Comparison of ENCODE assay signal across 8 cellular contexts in genomic region chr22:17084554-17085276, GRCh38. TPM values are rescaled to one million over a fixed set of nuclear protein-coding genes. Genes with fewer than 3 reads are reported as not detected.
DNase-seq lines count a peak whose midpoint lies in the region; ATAC-seq and TF ChIP-seq lines count a peak whose summit lies in the region.

A gene with protein sequence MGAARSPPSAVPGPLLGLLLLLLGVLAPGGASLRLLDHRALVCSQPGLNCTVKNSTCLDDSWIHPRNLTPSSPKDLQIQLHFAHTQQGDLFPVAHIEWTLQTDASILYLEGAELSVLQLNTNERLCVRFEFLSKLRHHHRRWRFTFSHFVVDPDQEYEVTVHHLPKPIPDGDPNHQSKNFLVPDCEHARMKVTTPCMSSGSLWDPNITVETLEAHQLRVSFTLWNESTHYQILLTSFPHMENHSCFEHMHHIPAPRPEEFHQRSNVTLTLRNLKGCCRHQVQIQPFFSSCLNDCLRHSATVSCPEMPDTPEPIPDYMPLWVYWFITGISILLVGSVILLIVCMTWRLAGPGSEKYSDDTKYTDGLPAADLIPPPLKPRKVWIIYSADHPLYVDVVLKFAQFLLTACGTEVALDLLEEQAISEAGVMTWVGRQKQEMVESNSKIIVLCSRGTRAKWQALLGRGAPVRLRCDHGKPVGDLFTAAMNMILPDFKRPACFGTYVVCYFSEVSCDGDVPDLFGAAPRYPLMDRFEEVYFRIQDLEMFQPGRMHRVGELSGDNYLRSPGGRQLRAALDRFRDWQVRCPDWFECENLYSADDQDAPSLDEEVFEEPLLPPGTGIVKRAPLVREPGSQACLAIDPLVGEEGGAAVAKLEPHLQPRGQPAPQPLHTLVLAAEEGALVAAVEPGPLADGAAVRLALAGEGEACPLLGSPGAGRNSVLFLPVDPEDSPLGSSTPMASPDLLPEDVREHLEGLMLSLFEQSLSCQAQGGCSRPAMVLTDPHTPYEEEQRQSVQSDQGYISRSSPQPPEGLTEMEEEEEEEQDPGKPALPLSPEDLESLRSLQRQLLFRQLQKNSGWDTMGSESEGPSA (plus strand): TSS chr22:17085000. CDS start chr22:17085092, 92 bp downstream.

- H3K27me3 Mint-ChIP-seq in naive thymus-derived CD4-positive, alpha-beta T cell = peaks cover 0 to 8% (median 0%) of the 10 kb centered on the region in 5 donors
- H3K27me3 Mint-ChIP-seq in stimulated activated memory B cell treated with anti-CD40 and anti-IgM and Interleukin-4, amounts not matched to agents 10 μg/mL and 1 μg/mL and 100 μg/mL, for 72 hours = no peaks in the 10 kb centered on the region

- no peaks in the 10 kb centered on the region for H3K27me3 ChIP-seq in Panc1 (ENCODE audit: control insufficient read depth, insufficient read depth, low read length)
- no peaks in the 10 kb centered on the region for H3K27me3 ChIP-seq in naive thymus-derived CD4-positive, alpha-beta T cell (ENCODE audit: control insufficient read depth in 2 of 2, insufficient read depth in 2 of 2, low read length in 2 of 2)

- POLR2A ChIA-PET in Panc1 (lab: Charles Lee) = no interaction called here
- POLR2A ChIA-PET in naive thymus-derived CD4-positive, alpha-beta T cell (lab: Charles Lee) = interaction anchor here (0.7 to 5.5 kb wide), 3 partner anchors 13 to 28 kb away, joined by 3 to 114 read pairs (median 63); no protein-coding TSS in a partner anchor

- no peaks in the 10 kb centered on the region for H3K9me3 ChIP-seq in Panc1 (ENCODE audit: control insufficient read depth, insufficient read depth, low read depth, low read length)
- no peaks in the 10 kb centered on the region for H3K9me3 ChIP-seq in naive thymus-derived CD4-positive, alpha-beta T cell (ENCODE audit: control insufficient read depth in 2 of 3, low read length in 3 of 3)

- TF ChIP-seq CTCF in Panc1 (IDR thresholded peaks at IDR 0.05) (no peak), fibroblast of mammary gland (conservative IDR thresholded peaks at IDR 0.05; ENCODE audit: control insufficient read depth, insufficient read depth, low read depth, low read length) (no peak)

- CTCF ChIA-PET in Panc1 (lab: Charles Lee) = no interaction called here
- CTCF ChIA-PET in naive thymus-derived CD4-positive, alpha-beta T cell (lab: Charles Lee) = interaction anchor here (1.3 kb wide), 1 partner anchor 86 kb away, joined by 3 read pairs; no protein-coding TSS in a partner anchor

- H3K4me3 ChIP-seq in Panc1 (ENCODE audit: low read depth in 2 of 2, low read length in 2 of 2) = peak within 1 kb of the TSS; percentile 60 to 74
- H3K4me3 ChIP-seq in fibroblast of mammary gland (ENCODE audit: control insufficient read depth, low read depth, low read length) = peak within 1 kb of the TSS; percentile 68
- H3K4me3 ChIP-seq in naive thymus-derived CD4-positive, alpha-beta T cell (ENCODE audit: low read length) = peak within 1 kb of the TSS; percentile 59

- peaks cover 0 to 21% (median 0%) of the 10 kb centered on the region in 5 donors for H3K36me3 Mint-ChIP-seq in naive thymus-derived CD4-positive, alpha-beta T cell
- no peaks in the 10 kb centered on the region for H3K36me3 Mint-ChIP-seq in stimulated activated memory B cell treated with anti-CD40 and anti-IgM and Interleukin-4, amounts not matched to agents 10 μg/mL and 1 μg/mL and 100 μg/mL, for 72 hours

- DNase-seq in DMS153 treated with DMSO at 0.1 percent for 48 hours (lab: John Stamatoyannopoulos, UW; ENCODE audit: unreplicated experiment) = peak; percentile 87
- peak; percentile 90 for DNase-seq in KBM-7
- DNase-seq in Panc1 (ENCODE audit: low read depth, low spot score) = peak; percentile 32
- peak; percentile 87 to 90 for DNase-seq in activated T-helper 1 cell treated with anti-CD3 and anti-CD28 coated beads, Interleukin-2, amount 50 U/mL, for 16 hours (ENCODE audit: low read depth in 1 of 2, low spot score in 1 of 2)
- peak; percentile 78 for DNase-seq in fibroblast of mammary gland (ENCODE audit: low read depth)
- peak; percentile 90 to 97 (median 94) for DNase-seq in naive thymus-derived CD4-positive, alpha-beta T cell

- H3K4me3 Mint-ChIP-seq in naive thymus-derived CD4-positive, alpha-beta T cell = peak within 1 kb of the TSS; percentile 87 to 99 (median 97)
- peak within 1 kb of the TSS; percentile 90 for H3K4me3 Mint-ChIP-seq in stimulated activated memory B cell treated with anti-CD40 and anti-IgM and Interleukin-4, amounts not matched to agents 10 μg/mL and 1 μg/mL and 100 μg/mL, for 72 hours

- H3K4me1 Mint-ChIP-seq in naive thymus-derived CD4-positive, alpha-beta T cell = peaks cover 24 to 49% (median 36%) of the 10 kb centered on the region in 7 donors
- H3K4me1 Mint-ChIP-seq in stimulated activated memory B cell treated with anti-CD40 and anti-IgM and Interleukin-4, amounts not matched to agents 10 μg/mL and 1 μg/mL and 100 μg/mL, for 72 hours = peaks cover 43% of the 10 kb centered on the region

- BruUV-seq in Panc1 (replicated peaks; lab: Mats Ljungman, UMichigan) = no TSS peak

- no peaks in the 10 kb centered on the region for H3K9me3 Mint-ChIP-seq in naive thymus-derived CD4-positive, alpha-beta T cell
- H3K9me3 Mint-ChIP-seq in stimulated activated memory B cell treated with anti-CD40 and anti-IgM and Interleukin-4, amounts not matched to agents 10 μg/mL and 1 μg/mL and 100 μg/mL, for 72 hours = no peaks in the 10 kb centered on the region

- H3K27ac ChIP-seq in Panc1 (ENCODE audit: low read length) = peak within 1 kb of the TSS; percentile 61
- H3K27ac ChIP-seq in naive thymus-derived CD4-positive, alpha-beta T cell (ENCODE audit: low read depth, low read length) = peak within 1 kb of the TSS; percentile 89

- H3K36me3 ChIP-seq in Panc1 (ENCODE audit: control insufficient read depth, insufficient read depth, low read length) = no peaks in the 10 kb centered on the region
- peaks cover 0 to 8% (median 0%) of the 10 kb centered on the region in 3 experiments for H3K36me3 ChIP-seq in naive thymus-derived CD4-positive, alpha-beta T cell (ENCODE audit: control insufficient read depth in 2 of 3, insufficient read depth in 3 of 3, low read length in 3 of 3)

- peak within 1 kb of the TSS; percentile 88 to 98 (median 94) for H3K27ac Mint-ChIP-seq in naive thymus-derived CD4-positive, alpha-beta T cell
- peak within 1 kb of the TSS; percentile 87 for H3K27ac Mint-ChIP-seq in stimulated activated memory B cell treated with anti-CD40 and anti-IgM and Interleukin-4, amounts not matched to agents 10 μg/mL and 1 μg/mL and 100 μg/mL, for 72 hours

- in situ Hi-C loops in KBM-7 (cut with MboI; ENCODE audit: low pct_unique_long_range_greater_than_20kb, low sequenced_read_pairs) (loop anchor here (10.0 kb wide), 1 partner anchor 430 kb away; no protein-coding TSS in a partner anchor), Panc1 (cut with HindIII; ENCODE audit: low pct_unique_long_range_greater_than_20kb, low sequenced_read_pairs) (no loop called here)

- intact Hi-C loops in Panc1 (cut with micrococcal nuclease; ENCODE audit: unreplicated experiment) = no loop called here
- intact Hi-C loops in naive thymus-derived CD4-positive, alpha-beta T cell (cut with micrococcal nuclease) = loop anchor here (1.0 to 10.0 kb wide), 11 partner anchors 9 to 992 kb away; partner anchors contain the start of genes HDHD5 (in 2 of the 2), ADA2 (in 1 of the 2), BCL2L13 (in 1 of the 2) and BID (in 1 of the 2)

- H3K4me1 ChIP-seq in Panc1 (ENCODE audit: control insufficient read depth, insufficient read depth, low read length) = peaks cover 11% of the 10 kb centered on the region
- H3K4me1 ChIP-seq in naive thymus-derived CD4-positive, alpha-beta T cell (ENCODE audit: control insufficient read depth in 2 of 2, insufficient read depth in 2 of 2, low read length in 2 of 2) = peaks cover 28 to 41% of the 10 kb centered on the region in 2 donors

- ATAC-seq in GM21576 (IDR thresholded peaks at IDR 0.05; ENCODE audit: unreplicated experiment) (peak; percentile 82), Panc1 (peak; percentile 99)
- peak; percentile 97 for ATAC-seq in naive thymus-derived CD4-positive, alpha-beta T cell
- peak; percentile 99 for ATAC-seq in stimulated activated memory B cell treated with anti-CD40 and anti-IgM and Interleukin-4, amounts not matched to agents 10 μg/mL and 1 μg/mL and 100 μg/mL, for 72 hours

RNA-seq across cellular contexts. Expression of the gene that starts here (rescaled TPM):
- 11.7 TPM for total RNA-seq in Panc1 (2021; ENCODE audit: unreplicated experiment)
- 9.1 TPM for polyA plus RNA-seq in Panc1 (2012; ENCODE audit: insufficient read length)
- 10 to 100 TPM; 51.9 to 91.8 (median 76.5) TPM for total RNA-seq in naive thymus-derived CD4-positive, alpha-beta T cell
- polyA plus RNA-seq in naive thymus-derived CD4-positive, alpha-beta T cell = 10 to 100 TPM; 45.8 to 69.8 TPM

Comparison
In these comparisons a context has a peak if more than half of its experiments do, and no peak if none do; other contexts are left out.
1. Peak in every context shown above with its lines: DNase-seq, ATAC-seq, H3K4me3 ChIP-seq and H3K27ac ChIP-seq.
2. DNase-seq: peak in every context shown above with its lines; median percentile 94 in naive thymus-derived CD4-positive, alpha-beta T cell; 90 in KBM-7; 88 in activated T-helper 1 cell treated with anti-CD3 and anti-CD28 coated beads, Interleukin-2, amount 50 U/mL, for 16 hours; 87 in DMS153 treated with DMSO at 0.1 percent for 48 hours; 78 in fibroblast of mammary gland; 32 in Panc1.